13 cellular contexts compared by ENCODE assay signal in genomic region chr4:157004279-157005161, GRCh38. TPM values are rescaled to one million over a fixed set of nuclear protein-coding genes. Genes with fewer than 3 reads are reported as not detected.
DNase-seq lines count a peak whose midpoint lies in the region; ATAC-seq, FAIRE-seq and TF ChIP-seq lines count a peak whose summit lies in the region.
"Had no signal": no experiment of that assay in that cellular context is flagged by ENCODE, and none has a peak within 500 bp of the region (broad histone marks: within the 10 kb centered on the region; RNA-seq: fewer than 3 reads in every experiment).

No MANE protein-coding gene starts in this region.

- H4K20me1 ChIP-seq in HCT116 (ENCODE audit: insufficient read depth): no peaks in the 10 kb centered on the region
- H4K20me1 ChIP-seq in astrocyte (ENCODE audit: insufficient read depth, low read length): no peaks in the 10 kb centered on the region

- H3K4me1 Mint-ChIP-seq in astrocyte (ENCODE audit: low read depth, unreplicated experiment): peaks cover 39% of the 10 kb centered on the region
- H3K4me1 Mint-ChIP-seq: activated CD4-positive, alpha-beta T cell treated with anti-CD3 and anti-CD28 coated beads, Interleukin-2, amount 10 ng/mL, durations not matched to agents 7 days and 5 days had no signal

- no peaks in the 10 kb centered on the region for H3K27me3 Mint-ChIP-seq in astrocyte (ENCODE audit: low read depth, unreplicated experiment)
- H3K27me3 Mint-ChIP-seq: activated CD4-positive, alpha-beta T cell treated with anti-CD3 and anti-CD28 coated beads, Interleukin-2, amount 10 ng/mL, durations not matched to agents 7 days and 5 days had no signal

- H3K27me3 ChIP-seq in HCT116 (ENCODE audit: insufficient read depth, low read length) (no peaks in the 10 kb centered on the region), astrocyte (ENCODE audit: insufficient read depth, low read length) (no peaks in the 10 kb centered on the region)
- H3K27me3 ChIP-seq: transverse colon had no signal

- H3K9me3 ChIP-seq in HCT116 (ENCODE audit: control insufficient read depth in 1 of 2, insufficient read depth in 1 of 2, low read depth in 1 of 2, low read length in 2 of 2) (no peaks in the 10 kb centered on the region), astrocyte (ENCODE audit: insufficient read depth, low read depth, low read length) (no peaks in the 10 kb centered on the region)
- H3K9me3 ChIP-seq: transverse colon had no signal

- ATAC-seq in HCT116 (no peak), left cardiac atrium (peak; percentile 51 to 89), HG03521 (IDR thresholded peaks at IDR 0.05; ENCODE audit: unreplicated experiment) (no peak), HG03354 (IDR thresholded peaks at IDR 0.05; ENCODE audit: poor library complexity, severe bottlenecking, unreplicated experiment) (no peak)

- H3K4me2 ChIP-seq in HCT116 (ENCODE audit: low read length): peak overlapping the region; percentile 32; the same call in 1 of the 2 replicates
- H3K4me2 ChIP-seq in astrocyte (ENCODE audit: low read length): no peak overlapping the region

- no peak for FAIRE-seq in astrocyte (lab: Jason Lieb, UNC)
- FAIRE-seq: GM18507 had no signal

- H3K9ac ChIP-seq in HCT116 (ENCODE audit: low read length): no peak overlapping the region
- no peak overlapping the region for H3K9ac ChIP-seq in astrocyte (ENCODE audit: low read length)

- CTCF ChIA-PET in HCT116 (lab: Charles Lee): no interaction called here

- POLR2A ChIA-PET in HCT116 (lab: Charles Lee): no interaction called here

- intact Hi-C loops in HCT116 (cut with micrococcal nuclease): no loop called here
- intact Hi-C loops in left cardiac atrium (cut with DNase I): no loop called here

- no peak for TF ChIP-seq RAD21 in HCT116 (IDR thresholded peaks at IDR 0.05; ENCODE audit: low read depth)

- DNase-seq in HCT116 (ENCODE audit: low read depth, low spot score) (no peak), astrocyte (ENCODE audit: low read depth) (peak; percentile 10), left cardiac atrium (no peak), renal cortical epithelial cell (ENCODE audit: low read depth) (peak; percentile 60), NCI-H82 (lab: John Stamatoyannopoulos, UW) (no peak), amygdala (lab: John Stamatoyannopoulos, UW) (no peak)
- DNase-seq: activated CD4-positive, alpha-beta T cell treated with anti-CD3 and anti-CD28 coated beads, Interleukin-2, amount 10 ng/mL, durations not matched to agents 7 days and 5 days; NCI-H1048; NK-92 treated with Interleukin-12 subunit alpha and Interleukin-12 subunit beta, amount 100 ng/mL, for 24 hours; transverse colon had no signal

- BruUV-seq in HCT116 (replicated peaks; lab: Mats Ljungman, UMichigan): no TSS peak

- H3K4me1 ChIP-seq in HCT116 (ENCODE audit: control insufficient read depth in 1 of 2, insufficient read depth in 2 of 2, low read length in 2 of 2) (peaks cover 3 to 21% of the 10 kb centered on the region in 2 experiments), astrocyte (ENCODE audit: insufficient read depth, low read length) (peaks cover 7% of the 10 kb centered on the region)

- H3K36me3 ChIP-seq in HCT116 (ENCODE audit: control insufficient read depth in 1 of 2, insufficient read depth in 2 of 2, low read length in 2 of 2) (no peaks in the 10 kb centered on the region), astrocyte (ENCODE audit: insufficient read depth, low read length) (no peaks in the 10 kb centered on the region)
- H3K36me3 ChIP-seq: transverse colon had no signal

- H3K79me2 ChIP-seq in HCT116 (ENCODE audit: insufficient read depth, low read length) (no peaks in the 10 kb centered on the region), astrocyte (ENCODE audit: insufficient read depth, low read length) (no peaks in the 10 kb centered on the region)

- no peak for TF ChIP-seq POLR2A in HCT116 (IDR thresholded peaks at IDR 0.05; ENCODE audit: borderline replicate concordance, extremely low read depth, insufficient read depth, insufficient read length)

- no peak overlapping the region for H3K4me3 ChIP-seq in HCT116 (replicated peaks in 1 of 2; ENCODE audit: low read depth in 1 of 2, low read length in 2 of 2)
- H3K4me3 ChIP-seq in astrocyte (ENCODE audit: insufficient read depth, low read depth, low read length): no peak overlapping the region
- H3K4me3 ChIP-seq: transverse colon had no signal

- RAD21 ChIA-PET in HCT116 (lab: Charles Lee; ENCODE audit: low non-redundant PET in 1 of 2, low total read pairs in 2 of 2, uncharacterized antibody in 2 of 2, unreplicated experiment in 2 of 2): no interaction called here

- peaks cover 5% of the 10 kb centered on the region; the same call in 1 of the 2 replicates for H3K9me2 ChIP-seq in HCT116 (ENCODE audit: insufficient read depth)

- TF ChIP-seq CTCF in HCT116 (IDR thresholded peaks at IDR 0.05 in 2 of 3, conservative IDR thresholded peaks at IDR 0.05 in 1 of 3; ENCODE audit: borderline replicate concordance in 1 of 3, insufficient read depth in 1 of 3, low read depth in 2 of 3, low read length in 2 of 3) (no peak), astrocyte (IDR thresholded peaks at IDR 0.05; ENCODE audit: insufficient read depth, low read depth, low read length) (no peak)

- H2AFZ ChIP-seq in HCT116 (ENCODE audit: low read depth, low read length, poor library complexity, severe bottlenecking) (peak overlapping the region; percentile 91), astrocyte (ENCODE audit: low read depth, low read length) (no peak overlapping the region)

- H3K9me3 Mint-ChIP-seq in astrocyte (ENCODE audit: unreplicated experiment): peaks cover 1% of the 10 kb centered on the region
- H3K9me3 Mint-ChIP-seq: activated CD4-positive, alpha-beta T cell treated with anti-CD3 and anti-CD28 coated beads, Interleukin-2, amount 10 ng/mL, durations not matched to agents 7 days and 5 days had no signal

- no peaks in the 10 kb centered on the region for H3K36me3 Mint-ChIP-seq in astrocyte (ENCODE audit: low read depth, unreplicated experiment)

- H3K4me3 Mint-ChIP-seq in astrocyte (ENCODE audit: unreplicated experiment): no peak overlapping the region
- H3K4me3 Mint-ChIP-seq: activated CD4-positive, alpha-beta T cell treated with anti-CD3 and anti-CD28 coated beads, Interleukin-2, amount 10 ng/mL, durations not matched to agents 7 days and 5 days had no signal

- H3K27ac ChIP-seq in HCT116 (ENCODE audit: low read depth, low read length) (no peak overlapping the region), astrocyte (ENCODE audit: low read depth, low read length) (peak overlapping the region; percentile 21)
- H3K27ac ChIP-seq: transverse colon had no signal

- H3K27ac Mint-ChIP-seq in astrocyte (ENCODE audit: unreplicated experiment): peak overlapping the region; percentile 97
- H3K27ac Mint-ChIP-seq: activated CD4-positive, alpha-beta T cell treated with anti-CD3 and anti-CD28 coated beads, Interleukin-2, amount 10 ng/mL, durations not matched to agents 7 days and 5 days had no signal

TF ChIP-seq in HCT116, 20 proteins besides CTCF, POLR2A, EP300 and RAD21:
- TF ChIP-seq CEBPB (IDR thresholded peaks at IDR 0.05; ENCODE audit: low read depth): 0 out of 2 replicates have a peak, but pooled peaks have one; percentile 23
- no peak for TF ChIP-seq ELF1 (IDR thresholded peaks at IDR 0.05; ENCODE audit: borderline replicate concordance, low read depth)
- no peak for TF ChIP-seq ZFX (IDR thresholded peaks at IDR 0.05)

RNA-seq across cellular contexts. Expression of gene PDGFC, which starts 32.9 kb away (rescaled TPM):
- total RNA-seq in HCT116 (2021; ENCODE audit: unreplicated experiment) (9.8 TPM), astrocyte (167 and 188 TPM in 2 replicates), left cardiac atrium (10 to 100 TPM; 16.5 to 18.5 TPM), renal cortical epithelial cell (133 and 173 TPM in 2 replicates)
- 7.5 and 9.3 TPM in 2 replicates for polyA plus RNA-seq in HCT116 (2012)
- total RNA-seq: activated CD4-positive, alpha-beta T cell treated with anti-CD3 and anti-CD28 coated beads, Interleukin-2, amount 10 ng/mL, durations not matched to agents 7 days and 5 days had no signal

Comparison
In these comparisons a context has a peak if more than half of its experiments do, and no peak if none do; other contexts are left out.
1. ATAC-seq: peak in left cardiac atrium (2 of 2); none in HCT116 (single experiment), HG03521 (single experiment) and HG03354 (single experiment).
2. DNase-seq: peak in astrocyte (single experiment) and renal cortical epithelial cell (single experiment); none in HCT116 (single experiment), left cardiac atrium (single experiment), NCI-H82 (single experiment) and amygdala (0 of 56).